8 cellular contexts compared by ENCODE assay signal in genomic region chr2:27428978-27429541, GRCh38. TPM values are rescaled to one million over a fixed set of nuclear protein-coding genes. Genes with fewer than 3 reads are reported as not detected.
DNase-seq lines count a peak whose midpoint lies in the region; ATAC-seq and TF ChIP-seq lines count a peak whose summit lies in the region.

No MANE protein-coding gene starts in this region.

- H2AFZ ChIP-seq in ACC112 (ENCODE audit: low read length, unreplicated experiment), result peak overlapping the region; percentile 65

- H3K4me1 ChIP-seq in ACC112 (ENCODE audit: control insufficient read depth, insufficient read depth, low read length, unreplicated experiment) (peaks cover 12% of the 10 kb centered on the region), left lung (peaks cover 6 to 35% of the 10 kb centered on the region in 2 donors)

- TF ChIP-seq POLR2A in GM18505 (IDR thresholded peaks at IDR 0.05; ENCODE audit: borderline replicate concordance, extremely low read depth, insufficient read depth, insufficient read length), result no peak

- H3K27me3 ChIP-seq in ACC112 (ENCODE audit: insufficient read depth, low read length) (no peaks in the 10 kb centered on the region), left lung (no peaks in the 10 kb centered on the region)

- H3K27ac ChIP-seq in ACC112 (ENCODE audit: low read depth, low read length) (peak overlapping the region; percentile 67), left lung (peak overlapping the region; percentile 99)

- ATAC-seq in GM18505 (IDR thresholded peaks at IDR 0.05; ENCODE audit: unreplicated experiment), result peak; percentile 58
- peak; percentile 61 for ATAC-seq in HG02943 (IDR thresholded peaks at IDR 0.05; ENCODE audit: low read depth, unreplicated experiment)
- peak; percentile 90 for ATAC-seq in left lung

- H3K4me3 ChIP-seq in ACC112 (ENCODE audit: low read depth, low read length) (peak overlapping the region; percentile 94), left lung (peak overlapping the region; percentile 98 to 100)

- DNase-seq in NCI-H2227 (lab: John Stamatoyannopoulos, UW; ENCODE audit: unreplicated experiment), result peak; percentile 81
- peak; percentile 50 to 63 for DNase-seq in activated CD4-positive, alpha-beta T cell treated with anti-CD3 and anti-CD28 coated beads for 24 hours (ENCODE audit: low read depth in 2 of 2)
- DNase-seq in cortex of kidney (lab: John Stamatoyannopoulos, UW), result peak; percentile 70
- peak; percentile 89 to 98 for DNase-seq in left lung
- peak; percentile 70 to 82 for DNase-seq in stimulated activated CD4-positive, alpha-beta T cell treated with anti-CD3 and anti-CD28 coated beads, Interleukin-2, amount 100 ng/mL, for 24 hours

- no peak for TF ChIP-seq CTCF in left lung (IDR thresholded peaks at IDR 0.05)

- intact Hi-C loops in left lung (cut with DNase I), result no loop called here

- H3K36me3 ChIP-seq in ACC112 (ENCODE audit: insufficient read depth, low read length), result 0 out of 2 replicates have a peak, but pooled peaks cover 2% of the 10 kb centered on the region
- H3K36me3 ChIP-seq in left lung, result peaks cover 0 to 11% of the 10 kb centered on the region in 2 donors

- H3K9me3 ChIP-seq in left lung, result no peaks in the 10 kb centered on the region

- peaks cover 40% of the 10 kb centered on the region for H3K79me2 ChIP-seq in ACC112 (ENCODE audit: control insufficient read depth, insufficient read depth, low read length, unreplicated experiment)

RNA-seq across cellular contexts. Expression of gene NRBP1, which starts 0.6 kb away (rescaled TPM):
- total RNA-seq in left lung, result 10 to 100 TPM; 81.6 to 85.4 TPM

RNA-seq across cellular contexts. Expression of gene KRTCAP3, which starts 13.1 kb away (rescaled TPM):
- 10 to 100 TPM; 34.0 to 45.6 TPM for total RNA-seq in left lung

RNA-seq across cellular contexts. Expression of gene PPM1G, which starts 19.7 kb away (rescaled TPM):
- total RNA-seq in left lung, result 10 to 100 TPM; 55.5 to 66.5 TPM

RNA-seq across cellular contexts. Expression of gene ZNF513, which starts 48.5 kb away (rescaled TPM):
- 10 to 100 TPM; 16.4 to 17.2 TPM for total RNA-seq in left lung

RNA-seq across cellular contexts. Expression of gene SNX17, which starts 58.6 kb away (rescaled TPM):
- total RNA-seq in left lung, result 100 to 1,000 TPM in 1 of 2 donors, 10 to 100 TPM in 1; 91.0 to 121 TPM

Comparison
In these comparisons a context has a peak if more than half of its experiments do, and no peak if none do; other contexts are left out.
1. Peak in every context shown above with its lines: DNase-seq, ATAC-seq, H3K4me3 ChIP-seq and H3K27ac ChIP-seq.